1 cellular context compared by ENCODE assay signal in genomic region chr3:149095487-149095886, GRCh38.
TF ChIP-seq lines count a peak whose summit lies in the region.

No MANE protein-coding gene starts in this region.

TF ChIP-seq in GM12878, 131 proteins besides CTCF, POLR2A, EP300 and RAD21 (continues in another document):
- TF ChIP-seq TCF12 (IDR thresholded peaks at IDR 0.05; ENCODE audit: low read depth, low read length) (no peak), NKRF (conservative IDR thresholded peaks at IDR 0.05) (no peak), EGR1 (IDR thresholded peaks at IDR 0.05; ENCODE audit: borderline replicate concordance in 1 of 2, low read depth in 2 of 2, low read length in 2 of 2) (no peak), MYB (IDR thresholded peaks at IDR 0.05; ENCODE audit: borderline replicate concordance, low read depth, low read length) (no peak), E2F8 (IDR thresholded peaks at IDR 0.05; ENCODE audit: low read depth, partially characterized antibody) (no peak), ZNF274 (IDR thresholded peaks at IDR 0.05; ENCODE audit: insufficient read depth, insufficient read length) (no peak), SPI1 (IDR thresholded peaks at IDR 0.05; ENCODE audit: borderline replicate concordance, insufficient read depth, low read depth, low read length) (peak; percentile 86), NR2C1 (IDR thresholded peaks at IDR 0.05) (no peak), HDGF (IDR thresholded peaks at IDR 0.05) (no peak), BCL3 (IDR thresholded peaks at IDR 0.05; ENCODE audit: borderline replicate concordance, insufficient read depth, low read depth, low read length, poor library complexity, severe bottlenecking) (peak; percentile 43), ZNF24 (IDR thresholded peaks at IDR 0.05) (peak; percentile 92), IRF4 (IDR thresholded peaks at IDR 0.05; ENCODE audit: low read depth, low read length) (peak; percentile 72), DPF2 (IDR thresholded peaks at IDR 0.05) (peak; percentile 94), IKZF1 (conservative IDR thresholded peaks at IDR 0.05) (peak; percentile 81), ZBED1 (IDR thresholded peaks at IDR 0.05; ENCODE audit: borderline replicate concordance) (no peak), JUNB (IDR thresholded peaks at IDR 0.05) (peak; percentile 93), WRNIP1 (IDR thresholded peaks at IDR 0.05; ENCODE audit: borderline replicate concordance, low read depth, low read length) (no peak), SMAD5 (IDR thresholded peaks at IDR 0.05; ENCODE audit: low read depth) (no peak), ASH2L (IDR thresholded peaks at IDR 0.05; ENCODE audit: borderline replicate concordance, low read depth) (no peak), MTA3 (IDR thresholded peaks at IDR 0.05; ENCODE audit: borderline replicate concordance, low read length) (no peak), RCOR1 (conservative IDR thresholded peaks at IDR 0.05; ENCODE audit: low read depth, low read length) (no peak), ESRRA (IDR thresholded peaks at IDR 0.05; ENCODE audit: low read length) (no peak), LARP7 (IDR thresholded peaks at IDR 0.05) (no peak), SUZ12 (IDR thresholded peaks at IDR 0.05; ENCODE audit: unreplicated experiment) (no peak), RELA (IDR thresholded peaks at IDR 0.05; ENCODE audit: borderline replicate concordance, partially characterized antibody) (no peak), PML (IDR thresholded peaks at IDR 0.05; ENCODE audit: low read length) (no peak), RBBP5 (conservative IDR thresholded peaks at IDR 0.05) (no peak), GABPA (IDR thresholded peaks at IDR 0.05; ENCODE audit: low read depth) (no peak), POU2F2 (IDR thresholded peaks at IDR 0.05; ENCODE audit: borderline replicate concordance, low read depth, low read length) (no peak), FOXM1 (IDR thresholded peaks at IDR 0.05; ENCODE audit: low read depth, low read length) (peak; percentile 60; the same call in 1 of the 2 replicates), STAT3 (IDR thresholded peaks at IDR 0.05; ENCODE audit: low read depth, low read length) (no peak), SREBF1 (IDR thresholded peaks at IDR 0.05; ENCODE audit: low read length) (no peak), KDM1A (IDR thresholded peaks at IDR 0.05; ENCODE audit: borderline replicate concordance) (no peak), BCL11A (IDR thresholded peaks at IDR 0.05; ENCODE audit: low read depth, low read length) (peak; percentile 77; the same call in 1 of the 2 replicates), BHLHE40 (IDR thresholded peaks at IDR 0.05; ENCODE audit: borderline replicate concordance in 1 of 2, low read depth in 2 of 2, low read length in 1 of 2) (peak in 1 of 2 experiments; percentile 28; a peak in 1 of 4 replicates), MXI1 (IDR thresholded peaks at IDR 0.05; ENCODE audit: low read depth, low read length) (no peak), POLR2AphosphoS2 (IDR thresholded peaks at IDR 0.05; ENCODE audit: low read depth, low read length) (no peak), ELK1 (IDR thresholded peaks at IDR 0.05; ENCODE audit: low read depth, low read length) (no peak), MTA2 (IDR thresholded peaks at IDR 0.05; ENCODE audit: low read depth) (peak; percentile 92), EED (IDR thresholded peaks at IDR 0.05; ENCODE audit: low read depth) (peak; percentile 67), EZH2 (IDR thresholded peaks at IDR 0.05; ENCODE audit: borderline replicate concordance, control insufficient read depth, low read depth, low read length) (no peak), ZZZ3 (IDR thresholded peaks at IDR 0.05; ENCODE audit: control insufficient read depth, insufficient read length, low read depth) (no peak)
- TF ChIP-seq, protein P1, sequence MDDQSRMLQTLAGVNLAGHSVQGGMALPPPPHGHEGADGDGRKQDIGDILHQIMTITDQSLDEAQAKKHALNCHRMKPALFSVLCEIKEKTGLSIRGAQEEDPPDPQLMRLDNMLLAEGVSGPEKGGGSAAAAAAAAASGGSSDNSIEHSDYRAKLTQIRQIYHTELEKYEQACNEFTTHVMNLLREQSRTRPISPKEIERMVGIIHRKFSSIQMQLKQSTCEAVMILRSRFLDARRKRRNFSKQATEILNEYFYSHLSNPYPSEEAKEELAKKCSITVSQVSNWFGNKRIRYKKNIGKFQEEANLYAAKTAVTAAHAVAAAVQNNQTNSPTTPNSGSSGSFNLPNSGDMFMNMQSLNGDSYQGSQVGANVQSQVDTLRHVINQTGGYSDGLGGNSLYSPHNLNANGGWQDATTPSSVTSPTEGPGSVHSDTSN (IDR thresholded peaks at IDR 0.05; ENCODE audit: insufficient replicate concordance, low read depth, low read length) = no peak
- TF ChIP-seq, protein P2, sequence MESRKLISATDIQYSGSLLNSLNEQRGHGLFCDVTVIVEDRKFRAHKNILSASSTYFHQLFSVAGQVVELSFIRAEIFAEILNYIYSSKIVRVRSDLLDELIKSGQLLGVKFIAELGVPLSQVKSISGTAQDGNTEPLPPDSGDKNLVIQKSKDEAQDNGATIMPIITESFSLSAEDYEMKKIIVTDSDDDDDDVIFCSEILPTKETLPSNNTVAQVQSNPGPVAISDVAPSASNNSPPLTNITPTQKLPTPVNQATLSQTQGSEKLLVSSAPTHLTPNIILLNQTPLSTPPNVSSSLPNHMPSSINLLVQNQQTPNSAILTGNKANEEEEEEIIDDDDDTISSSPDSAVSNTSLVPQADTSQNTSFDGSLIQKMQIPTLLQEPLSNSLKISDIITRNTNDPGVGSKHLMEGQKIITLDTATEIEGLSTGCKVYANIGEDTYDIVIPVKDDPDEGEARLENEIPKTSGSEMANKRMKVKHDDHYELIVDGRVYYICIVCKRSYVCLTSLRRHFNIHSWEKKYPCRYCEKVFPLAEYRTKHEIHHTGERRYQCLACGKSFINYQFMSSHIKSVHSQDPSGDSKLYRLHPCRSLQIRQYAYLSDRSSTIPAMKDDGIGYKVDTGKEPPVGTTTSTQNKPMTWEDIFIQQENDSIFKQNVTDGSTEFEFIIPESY (IDR thresholded peaks at IDR 0.05) = no peak
- TF ChIP-seq, protein P3, sequence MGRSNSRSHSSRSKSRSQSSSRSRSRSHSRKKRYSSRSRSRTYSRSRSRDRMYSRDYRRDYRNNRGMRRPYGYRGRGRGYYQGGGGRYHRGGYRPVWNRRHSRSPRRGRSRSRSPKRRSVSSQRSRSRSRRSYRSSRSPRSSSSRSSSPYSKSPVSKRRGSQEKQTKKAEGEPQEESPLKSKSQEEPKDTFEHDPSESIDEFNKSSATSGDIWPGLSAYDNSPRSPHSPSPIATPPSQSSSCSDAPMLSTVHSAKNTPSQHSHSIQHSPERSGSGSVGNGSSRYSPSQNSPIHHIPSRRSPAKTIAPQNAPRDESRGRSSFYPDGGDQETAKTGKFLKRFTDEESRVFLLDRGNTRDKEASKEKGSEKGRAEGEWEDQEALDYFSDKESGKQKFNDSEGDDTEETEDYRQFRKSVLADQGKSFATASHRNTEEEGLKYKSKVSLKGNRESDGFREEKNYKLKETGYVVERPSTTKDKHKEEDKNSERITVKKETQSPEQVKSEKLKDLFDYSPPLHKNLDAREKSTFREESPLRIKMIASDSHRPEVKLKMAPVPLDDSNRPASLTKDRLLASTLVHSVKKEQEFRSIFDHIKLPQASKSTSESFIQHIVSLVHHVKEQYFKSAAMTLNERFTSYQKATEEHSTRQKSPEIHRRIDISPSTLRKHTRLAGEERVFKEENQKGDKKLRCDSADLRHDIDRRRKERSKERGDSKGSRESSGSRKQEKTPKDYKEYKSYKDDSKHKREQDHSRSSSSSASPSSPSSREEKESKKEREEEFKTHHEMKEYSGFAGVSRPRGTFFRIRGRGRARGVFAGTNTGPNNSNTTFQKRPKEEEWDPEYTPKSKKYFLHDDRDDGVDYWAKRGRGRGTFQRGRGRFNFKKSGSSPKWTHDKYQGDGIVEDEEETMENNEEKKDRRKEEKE (IDR thresholded peaks at IDR 0.05) = no peak
- TF ChIP-seq, protein P4, sequence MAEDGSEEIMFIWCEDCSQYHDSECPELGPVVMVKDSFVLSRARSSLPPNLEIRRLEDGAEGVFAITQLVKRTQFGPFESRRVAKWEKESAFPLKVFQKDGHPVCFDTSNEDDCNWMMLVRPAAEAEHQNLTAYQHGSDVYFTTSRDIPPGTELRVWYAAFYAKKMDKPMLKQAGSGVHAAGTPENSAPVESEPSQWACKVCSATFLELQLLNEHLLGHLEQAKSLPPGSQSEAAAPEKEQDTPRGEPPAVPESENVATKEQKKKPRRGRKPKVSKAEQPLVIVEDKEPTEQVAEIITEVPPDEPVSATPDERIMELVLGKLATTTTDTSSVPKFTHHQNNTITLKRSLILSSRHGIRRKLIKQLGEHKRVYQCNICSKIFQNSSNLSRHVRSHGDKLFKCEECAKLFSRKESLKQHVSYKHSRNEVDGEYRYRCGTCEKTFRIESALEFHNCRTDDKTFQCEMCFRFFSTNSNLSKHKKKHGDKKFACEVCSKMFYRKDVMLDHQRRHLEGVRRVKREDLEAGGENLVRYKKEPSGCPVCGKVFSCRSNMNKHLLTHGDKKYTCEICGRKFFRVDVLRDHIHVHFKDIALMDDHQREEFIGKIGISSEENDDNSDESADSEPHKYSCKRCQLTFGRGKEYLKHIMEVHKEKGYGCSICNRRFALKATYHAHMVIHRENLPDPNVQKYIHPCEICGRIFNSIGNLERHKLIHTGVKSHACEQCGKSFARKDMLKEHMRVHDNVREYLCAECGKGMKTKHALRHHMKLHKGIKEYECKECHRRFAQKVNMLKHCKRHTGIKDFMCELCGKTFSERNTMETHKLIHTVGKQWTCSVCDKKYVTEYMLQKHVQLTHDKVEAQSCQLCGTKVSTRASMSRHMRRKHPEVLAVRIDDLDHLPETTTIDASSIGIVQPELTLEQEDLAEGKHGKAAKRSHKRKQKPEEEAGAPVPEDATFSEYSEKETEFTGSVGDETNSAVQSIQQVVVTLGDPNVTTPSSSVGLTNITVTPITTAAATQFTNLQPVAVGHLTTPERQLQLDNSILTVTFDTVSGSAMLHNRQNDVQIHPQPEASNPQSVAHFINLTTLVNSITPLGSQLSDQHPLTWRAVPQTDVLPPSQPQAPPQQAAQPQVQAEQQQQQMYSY (CRISPR knock-in tag; IDR thresholded peaks at IDR 0.05) = no peak
- TF ChIP-seq, protein P5, sequence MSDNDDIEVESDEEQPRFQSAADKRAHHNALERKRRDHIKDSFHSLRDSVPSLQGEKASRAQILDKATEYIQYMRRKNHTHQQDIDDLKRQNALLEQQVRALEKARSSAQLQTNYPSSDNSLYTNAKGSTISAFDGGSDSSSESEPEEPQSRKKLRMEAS (IDR thresholded peaks at IDR 0.05; ENCODE audit: low read depth, low read length) = no peak
- TF ChIP-seq, protein P6, sequence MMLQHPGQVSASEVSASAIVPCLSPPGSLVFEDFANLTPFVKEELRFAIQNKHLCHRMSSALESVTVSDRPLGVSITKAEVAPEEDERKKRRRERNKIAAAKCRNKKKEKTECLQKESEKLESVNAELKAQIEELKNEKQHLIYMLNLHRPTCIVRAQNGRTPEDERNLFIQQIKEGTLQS (IDR thresholded peaks at IDR 0.05; ENCODE audit: borderline replicate concordance, extremely low read depth, low read depth, low read length) = no peak
